ENCODE assay signal across 1 cellular context in the genomic region with DNA sequence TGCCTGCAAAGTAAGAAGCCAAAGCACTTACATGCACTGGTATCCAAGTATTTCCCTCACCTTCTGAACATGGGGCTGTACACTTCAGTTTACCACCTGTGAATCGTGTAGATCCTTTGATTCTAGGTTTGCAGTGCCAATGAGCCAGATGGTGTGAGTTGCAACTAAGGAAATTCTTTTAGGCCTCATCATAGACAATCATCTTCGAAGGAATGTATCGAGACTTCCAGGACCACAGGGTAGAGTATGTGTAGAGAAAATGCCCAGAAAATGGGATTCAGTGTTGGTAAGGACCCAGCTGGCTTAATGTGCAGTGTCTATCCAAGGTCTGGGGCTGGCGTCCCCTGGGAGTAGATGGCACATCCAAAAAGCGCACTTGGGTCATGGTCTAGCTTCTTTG.
TF ChIP-seq lines count a peak whose summit lies in the region.

No MANE protein-coding gene starts in this region.

TF ChIP-seq in IMR-90, 13 proteins besides CTCF, POLR2A, EP300 and RAD21 (continued from another document):
- TF ChIP-seq, protein P1, sequence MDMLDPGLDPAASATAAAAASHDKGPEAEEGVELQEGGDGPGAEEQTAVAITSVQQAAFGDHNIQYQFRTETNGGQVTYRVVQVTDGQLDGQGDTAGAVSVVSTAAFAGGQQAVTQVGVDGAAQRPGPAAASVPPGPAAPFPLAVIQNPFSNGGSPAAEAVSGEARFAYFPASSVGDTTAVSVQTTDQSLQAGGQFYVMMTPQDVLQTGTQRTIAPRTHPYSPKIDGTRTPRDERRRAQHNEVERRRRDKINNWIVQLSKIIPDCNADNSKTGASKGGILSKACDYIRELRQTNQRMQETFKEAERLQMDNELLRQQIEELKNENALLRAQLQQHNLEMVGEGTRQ (IDR thresholded peaks at IDR 0.05; ENCODE audit: low read depth, low read length): no peak
- no peak for TF ChIP-seq CEBPB (IDR thresholded peaks at IDR 0.05; ENCODE audit: low read depth, low read length)
- no peak for TF ChIP-seq MXI1 (IDR thresholded peaks at IDR 0.05; ENCODE audit: borderline replicate concordance, low read depth, low read length)
- TF ChIP-seq MAZ (IDR thresholded peaks at IDR 0.05; ENCODE audit: borderline replicate concordance, low read depth, low read length): no peak
- no peak for TF ChIP-seq FOS (IDR thresholded peaks at IDR 0.05; ENCODE audit: low read depth, low read length)
- TF ChIP-seq NFE2L2 (IDR thresholded peaks at IDR 0.05; ENCODE audit: low read depth, low read length): no peak
TF ChIP-seq in IMR-90: peak in this region for 0.
